ENCODE assay signal across 1 cellular context in the genomic region with DNA sequence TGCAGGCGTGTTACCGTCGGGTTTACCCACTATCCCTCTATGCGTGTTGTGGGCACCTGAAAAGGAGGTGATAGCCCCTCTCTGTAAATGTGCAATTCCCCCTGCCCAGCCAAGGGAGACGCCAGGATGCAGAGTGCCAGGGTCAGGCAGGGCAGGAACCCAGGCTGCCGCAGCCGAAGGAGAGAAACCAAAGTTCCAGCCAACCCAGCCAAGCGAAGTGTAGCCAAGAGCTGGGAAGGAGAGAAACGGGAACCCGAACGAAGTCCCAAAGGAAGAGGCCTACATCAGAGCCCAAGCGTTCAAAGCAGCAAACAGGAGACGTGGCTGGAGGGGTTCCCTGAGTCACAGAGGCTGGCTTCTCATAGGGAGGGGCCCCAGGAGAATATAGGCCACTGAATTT.
TF ChIP-seq lines count a peak whose summit lies in the region.

No MANE protein-coding gene starts in this region.

TF ChIP-seq in HepG2, 621 proteins besides CTCF, POLR2A, EP300 and RAD21:
- TF ChIP-seq JDP2 (CRISPR knock-in tag; IDR thresholded peaks at IDR 0.05; ENCODE audit: borderline replicate concordance) (no peak), ZNF354B (CRISPR knock-in tag; IDR thresholded peaks at IDR 0.05) (no peak), ZNF343 (CRISPR knock-in tag; IDR thresholded peaks at IDR 0.05) (no peak), EED (CRISPR knock-in tag; IDR thresholded peaks at IDR 0.05) (0 out of 2 replicates have a peak, but pooled peaks have one; percentile 8), ZNF781 (CRISPR knock-in tag; IDR thresholded peaks at IDR 0.05; ENCODE audit: borderline replicate concordance, not compliant biosample characterization) (no peak), ZMYM2 (CRISPR knock-in tag; IDR thresholded peaks at IDR 0.05) (no peak), ZFP62 (CRISPR knock-in tag; IDR thresholded peaks at IDR 0.05) (no peak)
- TF ChIP-seq, protein P1, sequence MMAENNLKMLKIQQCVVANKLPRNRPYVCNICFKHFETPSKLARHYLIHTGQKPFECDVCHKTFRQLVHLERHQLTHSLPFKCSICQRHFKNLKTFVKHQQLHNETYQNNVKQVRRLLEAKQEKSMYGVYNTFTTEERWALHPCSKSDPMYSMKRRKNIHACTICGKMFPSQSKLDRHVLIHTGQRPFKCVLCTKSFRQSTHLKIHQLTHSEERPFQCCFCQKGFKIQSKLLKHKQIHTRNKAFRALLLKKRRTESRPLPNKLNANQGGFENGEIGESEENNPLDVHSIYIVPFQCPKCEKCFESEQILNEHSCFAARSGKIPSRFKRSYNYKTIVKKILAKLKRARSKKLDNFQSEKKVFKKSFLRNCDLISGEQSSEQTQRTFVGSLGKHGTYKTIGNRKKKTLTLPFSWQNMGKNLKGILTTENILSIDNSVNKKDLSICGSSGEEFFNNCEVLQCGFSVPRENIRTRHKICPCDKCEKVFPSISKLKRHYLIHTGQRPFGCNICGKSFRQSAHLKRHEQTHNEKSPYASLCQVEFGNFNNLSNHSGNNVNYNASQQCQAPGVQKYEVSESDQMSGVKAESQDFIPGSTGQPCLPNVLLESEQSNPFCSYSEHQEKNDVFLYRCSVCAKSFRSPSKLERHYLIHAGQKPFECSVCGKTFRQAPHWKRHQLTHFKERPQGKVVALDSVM (CRISPR knock-in tag; IDR thresholded peaks at IDR 0.05): 0 out of 2 replicates have a peak, but pooled peaks have one; percentile 4
- TF ChIP-seq, protein P2, sequence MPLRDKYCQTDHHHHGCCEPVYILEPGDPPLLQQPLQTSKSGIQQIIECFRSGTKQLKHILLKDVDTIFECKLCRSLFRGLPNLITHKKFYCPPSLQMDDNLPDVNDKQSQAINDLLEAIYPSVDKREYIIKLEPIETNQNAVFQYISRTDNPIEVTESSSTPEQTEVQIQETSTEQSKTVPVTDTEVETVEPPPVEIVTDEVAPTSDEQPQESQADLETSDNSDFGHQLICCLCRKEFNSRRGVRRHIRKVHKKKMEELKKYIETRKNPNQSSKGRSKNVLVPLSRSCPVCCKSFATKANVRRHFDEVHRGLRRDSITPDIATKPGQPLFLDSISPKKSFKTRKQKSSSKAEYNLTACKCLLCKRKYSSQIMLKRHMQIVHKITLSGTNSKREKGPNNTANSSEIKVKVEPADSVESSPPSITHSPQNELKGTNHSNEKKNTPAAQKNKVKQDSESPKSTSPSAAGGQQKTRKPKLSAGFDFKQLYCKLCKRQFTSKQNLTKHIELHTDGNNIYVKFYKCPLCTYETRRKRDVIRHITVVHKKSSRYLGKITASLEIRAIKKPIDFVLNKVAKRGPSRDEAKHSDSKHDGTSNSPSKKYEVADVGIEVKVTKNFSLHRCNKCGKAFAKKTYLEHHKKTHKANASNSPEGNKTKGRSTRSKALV (CRISPR knock-in tag; IDR thresholded peaks at IDR 0.05): no peak
- TF ChIP-seq, protein P3, sequence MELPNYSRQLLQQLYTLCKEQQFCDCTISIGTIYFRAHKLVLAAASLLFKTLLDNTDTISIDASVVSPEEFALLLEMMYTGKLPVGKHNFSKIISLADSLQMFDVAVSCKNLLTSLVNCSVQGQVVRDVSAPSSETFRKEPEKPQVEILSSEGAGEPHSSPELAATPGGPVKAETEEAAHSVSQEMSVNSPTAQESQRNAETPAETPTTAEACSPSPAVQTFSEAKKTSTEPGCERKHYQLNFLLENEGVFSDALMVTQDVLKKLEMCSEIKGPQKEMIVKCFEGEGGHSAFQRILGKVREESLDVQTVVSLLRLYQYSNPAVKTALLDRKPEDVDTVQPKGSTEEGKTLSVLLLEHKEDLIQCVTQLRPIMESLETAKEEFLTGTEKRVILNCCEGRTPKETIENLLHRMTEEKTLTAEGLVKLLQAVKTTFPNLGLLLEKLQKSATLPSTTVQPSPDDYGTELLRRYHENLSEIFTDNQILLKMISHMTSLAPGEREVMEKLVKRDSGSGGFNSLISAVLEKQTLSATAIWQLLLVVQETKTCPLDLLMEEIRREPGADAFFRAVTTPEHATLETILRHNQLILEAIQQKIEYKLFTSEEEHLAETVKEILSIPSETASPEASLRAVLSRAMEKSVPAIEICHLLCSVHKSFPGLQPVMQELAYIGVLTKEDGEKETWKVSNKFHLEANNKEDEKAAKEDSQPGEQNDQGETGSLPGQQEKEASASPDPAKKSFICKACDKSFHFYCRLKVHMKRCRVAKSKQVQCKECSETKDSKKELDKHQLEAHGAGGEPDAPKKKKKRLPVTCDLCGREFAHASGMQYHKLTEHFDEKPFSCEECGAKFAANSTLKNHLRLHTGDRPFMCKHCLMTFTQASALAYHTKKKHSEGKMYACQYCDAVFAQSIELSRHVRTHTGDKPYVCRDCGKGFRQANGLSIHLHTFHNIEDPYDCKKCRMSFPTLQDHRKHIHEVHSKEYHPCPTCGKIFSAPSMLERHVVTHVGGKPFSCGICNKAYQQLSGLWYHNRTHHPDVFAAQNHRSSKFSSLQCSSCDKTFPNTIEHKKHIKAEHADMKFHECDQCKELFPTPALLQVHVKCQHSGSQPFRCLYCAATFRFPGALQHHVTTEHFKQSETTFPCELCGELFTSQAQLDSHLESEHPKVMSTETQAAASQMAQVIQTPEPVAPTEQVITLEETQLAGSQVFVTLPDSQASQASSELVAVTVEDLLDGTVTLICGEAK (IDR thresholded peaks at IDR 0.05): no peak
- TF ChIP-seq, protein P3 (CRISPR knock-in tag; IDR thresholded peaks at IDR 0.05): no peak
- TF ChIP-seq, protein P4, sequence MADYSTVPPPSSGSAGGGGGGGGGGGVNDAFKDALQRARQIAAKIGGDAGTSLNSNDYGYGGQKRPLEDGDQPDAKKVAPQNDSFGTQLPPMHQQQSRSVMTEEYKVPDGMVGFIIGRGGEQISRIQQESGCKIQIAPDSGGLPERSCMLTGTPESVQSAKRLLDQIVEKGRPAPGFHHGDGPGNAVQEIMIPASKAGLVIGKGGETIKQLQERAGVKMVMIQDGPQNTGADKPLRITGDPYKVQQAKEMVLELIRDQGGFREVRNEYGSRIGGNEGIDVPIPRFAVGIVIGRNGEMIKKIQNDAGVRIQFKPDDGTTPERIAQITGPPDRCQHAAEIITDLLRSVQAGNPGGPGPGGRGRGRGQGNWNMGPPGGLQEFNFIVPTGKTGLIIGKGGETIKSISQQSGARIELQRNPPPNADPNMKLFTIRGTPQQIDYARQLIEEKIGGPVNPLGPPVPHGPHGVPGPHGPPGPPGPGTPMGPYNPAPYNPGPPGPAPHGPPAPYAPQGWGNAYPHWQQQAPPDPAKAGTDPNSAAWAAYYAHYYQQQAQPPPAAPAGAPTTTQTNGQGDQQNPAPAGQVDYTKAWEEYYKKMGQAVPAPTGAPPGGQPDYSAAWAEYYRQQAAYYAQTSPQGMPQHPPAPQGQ (CRISPR knock-in tag; IDR thresholded peaks at IDR 0.05; ENCODE audit: borderline replicate concordance): no peak
